15 cellular contexts compared by ENCODE assay signal in the genomic region with DNA sequence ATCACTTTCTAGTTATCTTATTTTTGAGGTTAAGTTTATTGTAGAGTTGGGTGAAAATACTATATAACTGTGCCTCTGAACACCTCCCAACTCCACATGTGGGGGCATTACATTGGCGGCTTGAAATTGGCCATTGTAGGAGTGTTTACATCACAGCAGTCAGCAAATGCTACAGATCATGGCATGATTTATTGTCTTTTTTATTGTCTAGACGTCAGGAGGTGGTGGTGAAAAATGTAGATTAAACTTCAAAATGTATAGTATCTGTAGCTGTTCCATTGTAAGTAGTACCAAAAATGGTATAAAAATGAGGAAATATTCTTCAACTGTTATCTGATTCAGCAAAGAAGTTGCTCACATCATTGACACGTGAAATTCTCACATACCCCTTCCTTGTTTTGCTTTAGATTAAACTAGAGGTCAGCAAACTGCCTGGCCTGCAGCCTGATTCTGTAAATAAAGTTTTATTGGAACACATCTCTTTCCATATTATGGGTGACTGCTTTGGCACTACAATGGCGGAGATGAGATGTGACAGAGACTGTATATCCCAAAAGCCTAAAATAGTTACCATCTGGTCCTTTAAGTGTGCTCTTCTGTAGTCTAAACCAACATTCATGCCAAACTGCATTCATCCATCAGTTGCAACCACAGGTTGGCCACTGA. TPM values are rescaled to one million over a fixed set of nuclear protein-coding genes. Genes with fewer than 3 reads are reported as not detected.
A peak's percentile ranks its signal among the peaks of the same experiment; 100 is the strongest.
DNase-seq lines count a peak whose midpoint lies in the region; ATAC-seq, FAIRE-seq and TF ChIP-seq lines count a peak whose summit lies in the region.
"Had no signal": no experiment of that assay in that cellular context is flagged by ENCODE, and none has a peak within 500 bp of the region (broad histone marks: within the 10 kb centered on the region; RNA-seq: fewer than 3 reads in every experiment).

No MANE protein-coding gene starts in this region.

- no peak overlapping the region for H2AFZ ChIP-seq in HepG2 (ENCODE audit: low read length)
- no peak overlapping the region for H2AFZ ChIP-seq in K562 (ENCODE audit: low read depth, low read length)
- H2AFZ ChIP-seq: GM23248 had no signal

- intact Hi-C loops in right lobe of liver (cut with DNase I) = no loop called here
- intact Hi-C loops in HepG2 (cut with micrococcal nuclease; ENCODE audit: unreplicated experiment) = no loop called here
- intact Hi-C loops in K562 (cut with micrococcal nuclease) = no loop called here

- H3K79me2 ChIP-seq in HepG2 (ENCODE audit: insufficient read depth, low read length) (no peaks in the 10 kb centered on the region), K562 (ENCODE audit: control insufficient read depth, insufficient read depth, low read length) (peaks cover 7% of the 10 kb centered on the region; the same call in 2 of the 3 replicates)

- H3K4me2 ChIP-seq in HepG2 (ENCODE audit: low read depth, low read length) (no peak overlapping the region), K562 (ENCODE audit: insufficient read depth, low read length) (no peak overlapping the region)

- H3K4me1 ChIP-seq in right lobe of liver (peaks cover 0 to 20% (median 8%) of the 10 kb centered on the region in 4 donors), HepG2 (ENCODE audit: insufficient read depth, low read length) (peaks cover 19% of the 10 kb centered on the region), K562 (replicated peaks in 1 of 2; ENCODE audit: control insufficient read depth in 2 of 2, insufficient read depth in 2 of 2, low read length in 2 of 2) (peaks cover 0 to 2% of the 10 kb centered on the region in 2 experiments; a peak in 2 of 5 replicates)

- FAIRE-seq in HepG2 (lab: Jason Lieb, UNC) (no peak), K562 (lab: Jason Lieb, UNC) (no peak)
- FAIRE-seq: GM12892, H54 had no signal

- TF ChIP-seq RAD21 in HepG2 (CRISPR knock-in tag; IDR thresholded peaks at IDR 0.05) (no peak), K562 (CRISPR knock-in tag; conservative IDR thresholded peaks at IDR 0.05 in 1 of 2, IDR thresholded peaks at IDR 0.05 in 1 of 2) (no peak)

- no peak overlapping the region for H3K9ac ChIP-seq in HepG2 (ENCODE audit: insufficient read depth, low read depth, low read length)
- no peak overlapping the region for H3K9ac ChIP-seq in K562 (ENCODE audit: insufficient read depth in 1 of 2, low read depth in 2 of 2, low read length in 2 of 2)
- H3K9ac ChIP-seq: GM23248 had no signal

- H3K36me3 ChIP-seq in right lobe of liver (no peaks in the 10 kb centered on the region), HepG2 (replicated peaks in 1 of 2; ENCODE audit: control insufficient read depth in 1 of 2, insufficient read depth in 2 of 2, low read length in 2 of 2) (no peaks in the 10 kb centered on the region; a peak in 1 of 5 replicates), K562 (ENCODE audit: control insufficient read depth, insufficient read depth, low read length) (no peaks in the 10 kb centered on the region; the same call in 2 of the 3 replicates)

- TF ChIP-seq CTCF in right lobe of liver (IDR thresholded peaks at IDR 0.05) (no peak), HepG2 (CRISPR knock-in tag; IDR thresholded peaks at IDR 0.05) (no peak), K562 (IDR thresholded peaks at IDR 0.05 in 2 of 3, conservative IDR thresholded peaks at IDR 0.05 in 1 of 3; ENCODE audit: insufficient read depth in 2 of 3, low read depth in 1 of 3, low read length in 3 of 3) (no peak)

- H3K9me3 ChIP-seq in right lobe of liver (no peaks in the 10 kb centered on the region), HepG2 (ENCODE audit: low read length) (no peaks in the 10 kb centered on the region), K562 (replicated peaks; ENCODE audit: control insufficient read depth, insufficient read depth, low read depth, low read length) (no peaks in the 10 kb centered on the region)

- no peak for TF ChIP-seq POLR2A in right lobe of liver (IDR thresholded peaks at IDR 0.05)
- TF ChIP-seq POLR2A in HepG2 (IDR thresholded peaks at IDR 0.05; ENCODE audit: insufficient read depth in 1 of 2, low read depth in 2 of 2, low read length in 2 of 2) = no peak
- no peak for TF ChIP-seq POLR2A in K562 (conservative IDR thresholded peaks at IDR 0.05)

- BruUV-seq in HepG2 (replicated peaks; lab: Mats Ljungman, UMichigan) (no TSS peak), K562 (replicated peaks; lab: Mats Ljungman, UMichigan) (no TSS peak)

- CTCF ChIA-PET in HepG2 (lab: Yijun Ruan, JAX; ENCODE audit: low intra/inter-chr PET ratio, low total read pairs) (no interaction called here), HEK293T (lab: Yijun Ruan, JAX) (no interaction called here), K562 (lab: Yijun Ruan, JAX; ENCODE audit: low intra/inter-chr PET ratio) (no interaction called here)

- in situ Hi-C loops in HepG2 (cut with HindIII; ENCODE audit: extremely low pct_ligation_motif_present, low pct_unique_long_range_greater_than_20kb) (no loop called here), K562 (cut with MboI) (loop anchor here (25.0 kb wide), 1 partner anchor 1059 kb away; no protein-coding TSS in a partner anchor)

- H4K20me1 ChIP-seq in HepG2 (ENCODE audit: insufficient read depth, low read length) (no peaks in the 10 kb centered on the region), K562 (replicated peaks; ENCODE audit: control insufficient read depth, insufficient read depth, low read length) (no peaks in the 10 kb centered on the region)

- ATAC-seq in right lobe of liver = peak in 3 of 4 donors; percentile 21 to 40 (median 26)
- ATAC-seq in HepG2 = no peak
- ATAC-seq in K562 = no peak
- no peak for ATAC-seq in GM19351 (IDR thresholded peaks at IDR 0.05; ENCODE audit: unreplicated experiment)
- ATAC-seq in GM21717 (IDR thresholded peaks at IDR 0.05; ENCODE audit: unreplicated experiment) = no peak

- H3K4me3 ChIP-seq in right lobe of liver (no peak overlapping the region), HepG2 (replicated peaks in 1 of 3; ENCODE audit: insufficient read depth in 1 of 3, low read depth in 2 of 3, low read length in 3 of 3) (no peak overlapping the region), K562 (no peak overlapping the region)
- H3K4me3 ChIP-seq: GM23248 had no signal

- no peak overlapping the region for H3K27ac ChIP-seq in right lobe of liver
- no peak overlapping the region for H3K27ac ChIP-seq in HepG2 (ENCODE audit: extremely low read length, insufficient read depth, low read length)
- no peak overlapping the region for H3K27ac ChIP-seq in K562 (ENCODE audit: extremely low read depth, low read depth, low read length)
- H3K27ac ChIP-seq: GM23248 had no signal

- TF ChIP-seq EP300 in HepG2 (IDR thresholded peaks at IDR 0.05; ENCODE audit: low read depth in 2 of 2, low read length in 2 of 2) = no peak
- TF ChIP-seq EP300 in HepG2 (CRISPR knock-in tag; IDR thresholded peaks at IDR 0.05; ENCODE audit: borderline replicate concordance) = no peak
- no peak for TF ChIP-seq EP300 in K562 (IDR thresholded peaks at IDR 0.05; ENCODE audit: low read length)

- POLR2A ChIA-PET in HepG2 (lab: Yijun Ruan, JAX) (no interaction called here), HEK293T (lab: Yijun Ruan, JAX) (interaction anchor here (1.3 kb wide), 1 partner anchor 35 kb away, joined by 3 read pairs; the partner anchor contains the start of gene TAF3), K562 (lab: Yijun Ruan, JAX) (no interaction called here)

- DNase-seq in right lobe of liver = no peak
- DNase-seq in HepG2 (ENCODE audit: low spot score) = no peak
- DNase-seq in HEK293T (ENCODE audit: extremely low spot score) = no peak
- no peak for DNase-seq in K562 (ENCODE audit: extremely low read depth in 1 of 4, low spot score in 3 of 4)
- no peak for DNase-seq in SIG-M5 treated with dmso at 0.1 percent for 504 hours (lab: John Stamatoyannopoulos, UW; ENCODE audit: unreplicated experiment)
- no peak for DNase-seq in SK-N-DZ (ENCODE audit: low spot score)
- DNase-seq: C1 segment of cervical spinal cord; CD4-positive, alpha-beta T cell; DND-41; GDM1; GM23248 had no signal

- WGBS in right lobe of liver (ENCODE audit: insufficient coverage, low coverage, low lambda C conversion rate, missing lambda C conversion rate) = 75% methylated on average over 4 of the region's 4 CpGs
- WGBS in HepG2 (ENCODE audit: low lambda C conversion rate) = 95% methylated on average over 4 of the region's 4 CpGs
- WGBS in K562 (ENCODE audit: insufficient coverage, low coverage, missing lambda C conversion rate) = 46% methylated on average over 4 of the region's 4 CpGs

- H3K27me3 ChIP-seq in right lobe of liver (no peaks in the 10 kb centered on the region), HepG2 (ENCODE audit: control insufficient read depth in 1 of 2, insufficient read depth in 2 of 2, low read length in 2 of 2) (no peaks in the 10 kb centered on the region), K562 (ENCODE audit: control insufficient read depth in 2 of 2, insufficient read depth in 2 of 2, low read length in 2 of 2) (no peaks in the 10 kb centered on the region)

- H3K9me1 ChIP-seq in K562 (ENCODE audit: control insufficient read depth, insufficient read depth, low read length) = no peaks in the 10 kb centered on the region

RNA-seq across cellular contexts. Expression of gene TAF3, which starts 35.1 kb away (rescaled TPM):
- total RNA-seq in right lobe of liver = 1 to 10 TPM; 1.9 to 3.5 (median 3.0) TPM
- total RNA-seq in HepG2 (2016; rRNA removed; fragmentation: Illumina TruSeq; extraction: Trizol) = 2.9 TPM in 2 replicates
- 0.35 and 0.40 TPM in 2 replicates for total RNA-seq in HepG2 (2016; cell fraction: cytosol; rRNA removed; fragmentation: Illumina TruSeq; extraction: Trizol; ENCODE audit: low read depth)
- 2.5 and 2.6 TPM in 2 replicates for total RNA-seq in HepG2 (2016; cell fraction: insoluble cytoplasmic fraction; rRNA removed; fragmentation: Illumina TruSeq; extraction: Trizol)
- total RNA-seq in HepG2 (2016; cell fraction: membrane; rRNA removed; fragmentation: Illumina TruSeq; extraction: Trizol) = 1.9 and 2.1 TPM in 2 replicates
- total RNA-seq in HepG2 (2016; cell fraction: nucleus; rRNA removed; fragmentation: Illumina TruSeq; extraction: Trizol) = 4.4 TPM in 2 replicates
- 1.4 and 1.7 TPM in 2 replicates for polyA plus RNA-seq in HepG2 (2011; rRNA removed)
- polyA plus RNA-seq in HepG2 (2011; cell fraction: cytosol; rRNA removed) = 0.83 and 1.2 TPM in 2 replicates
- polyA plus RNA-seq in HepG2 (2011; cell fraction: nucleus; rRNA removed) = 1.3 and 1.4 TPM in 2 replicates
- 3.9 and 4.1 TPM in 2 replicates for polyA plus RNA-seq in HepG2 (2012)
- polyA plus RNA-seq in HepG2 (2016; cell fraction: cytosol; fragmentation: Illumina TruSeq; extraction: Trizol; ENCODE audit: low read depth) = 0.37 and 0.44 TPM in 2 replicates
- 5.2 and 6.4 TPM in 2 replicates for polyA plus RNA-seq in HepG2 (2016; cell fraction: insoluble cytoplasmic fraction; fragmentation: Illumina TruSeq; extraction: Trizol; ENCODE audit: low read depth)
- 1.3 and 1.7 TPM in 2 replicates for polyA plus RNA-seq in HepG2 (2016; cell fraction: membrane; fragmentation: Illumina TruSeq; extraction: Trizol; ENCODE audit: low read depth)
- 5.2 and 5.9 TPM in 2 replicates for polyA plus RNA-seq in HepG2 (2016; cell fraction: nucleus; fragmentation: Illumina TruSeq; extraction: Trizol; ENCODE audit: insufficient read depth, low read depth)
- polyA minus RNA-seq in HepG2 (2011; rRNA and poly(A)+ RNA removed; ENCODE audit: low replicate concordance) = 1.3 and 2.4 TPM in 2 replicates
- polyA minus RNA-seq in HepG2 (2011; cell fraction: cytosol; rRNA and poly(A)+ RNA removed) = 1.5 and 2.0 TPM in 2 replicates
- 6.8 and 7.2 TPM in 2 replicates for polyA minus RNA-seq in HepG2 (2011; cell fraction: nucleus; rRNA and poly(A)+ RNA removed)
- total RNA-seq in K562 (2011; cell fraction: chromatin; rRNA removed; ENCODE audit: low replicate concordance) = 6.2 and 11.8 TPM in 2 replicates
- 5.5 and 6.1 TPM in 2 replicates for total RNA-seq in K562 (2011; cell fraction: nucleolus; rRNA removed)
- 7.3 and 7.6 TPM in 2 replicates for total RNA-seq in K562 (2011; cell fraction: nucleoplasm; rRNA removed)
- total RNA-seq in K562 (2014; rRNA removed) = 3.8 and 4.4 TPM in 2 replicates
- 3.3 and 4.4 TPM in 2 replicates for total RNA-seq in K562 (2014; rRNA removed; fragmentation: Illumina TruSeq; extraction: Trizol)
- 4.1 TPM in 2 replicates for total RNA-seq in K562 (2015; rRNA removed; fragmentation: Illumina TruSeq; extraction: Trizol)
- total RNA-seq in K562 (2021) = 9.2 and 9.6 TPM in 2 replicates
- polyA plus RNA-seq in K562 (2011; rRNA removed) = 2.4 and 2.8 TPM in 2 replicates
- polyA plus RNA-seq in K562 (2011; cell fraction: cytosol; rRNA removed) = 1.2 TPM in 2 replicates
- polyA plus RNA-seq in K562 (2011; cell fraction: nucleus; rRNA removed) = 2.6 and 3.5 TPM in 2 replicates
- 5.6 and 6.2 TPM in 2 replicates for polyA plus RNA-seq in K562 (2012)
- 8.7 and 9.9 TPM in 2 replicates for polyA plus RNA-seq in K562 (2014; fragmentation: Illumina TruSeq; extraction: Trizol)
- 1 to 10 TPM; 1.5 to 2.0 TPM for polyA plus RNA-seq in K562 (2014; fragmentation: Nextera tagmentation; extraction: Ambion mirVana)
- polyA plus RNA-seq in K562 (2014; rRNA removed) = 3.1 and 4.9 TPM in 2 replicates
- polyA minus RNA-seq in K562 (2011; rRNA and poly(A)+ RNA removed) = 4.2 and 4.6 TPM in 2 replicates
- polyA minus RNA-seq in K562 (2011; cell fraction: cytosol; rRNA and poly(A)+ RNA removed) = 2.6 and 2.8 TPM in 2 replicates
- polyA minus RNA-seq in K562 (2011; cell fraction: nucleus; rRNA and poly(A)+ RNA removed) = 6.1 and 6.3 TPM in 2 replicates
- 2.9 and 4.4 TPM in 2 replicates for polyA plus RNA-seq in SK-N-DZ (2014; cell fraction: cytosol; rRNA removed)
- polyA plus RNA-seq in SK-N-DZ (2014; cell fraction: nucleus; rRNA removed) = 1.3 and 3.9 TPM in 2 replicates

Comparison
In these comparisons a context has a peak if more than half of its experiments do, and no peak if none do; other contexts are left out.
1. ATAC-seq: peak in right lobe of liver (3 of 4); none in HepG2 (single experiment), K562 (single experiment), GM19351 (single experiment) and GM21717 (single experiment).